19 cellular contexts compared by ENCODE assay signal in the genomic region with DNA sequence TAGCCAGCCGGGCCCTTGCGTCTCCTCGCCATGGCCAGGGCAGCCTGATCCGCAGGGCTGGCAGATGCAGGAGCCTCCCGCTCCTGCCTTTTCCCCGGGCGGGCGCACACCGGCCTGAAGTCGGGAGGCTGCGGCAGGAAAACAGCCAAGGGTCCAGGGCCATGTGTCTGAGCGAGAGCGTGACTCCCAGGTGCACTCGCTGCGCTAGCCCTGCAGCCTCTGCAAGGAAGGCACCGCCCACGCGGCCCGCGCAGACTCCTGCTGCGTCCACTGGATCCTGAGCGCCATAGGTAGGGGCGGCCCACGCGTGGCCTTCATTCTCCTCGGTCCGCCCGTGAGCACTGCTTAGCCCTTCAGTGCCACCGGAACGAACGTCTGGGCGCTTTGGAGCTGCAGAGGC.
"Had no signal": no experiment of that assay in that cellular context is flagged by ENCODE, and none has a peak within 500 bp of the region (broad histone marks: within the 10 kb centered on the region; RNA-seq: fewer than 3 reads in every experiment).

No MANE protein-coding gene starts in this region.

- ATAC-seq: activated T-cell treated with anti-CD3 and anti-CD28 coated beads, Interleukin-2, amount 50 U/mL, for 4 hours; left lobe of liver; naive thymus-derived CD8-positive, alpha-beta T cell had no signal

- H3K27me3 Mint-ChIP-seq: activated naive CD4-positive, alpha-beta T cell treated with anti-CD3 and anti-CD28 coated beads, Interleukin-2, amount 10 ng/mL, durations not matched to agents 7 days and 5 days; naive thymus-derived CD8-positive, alpha-beta T cell had no signal

- H3K4me3 Mint-ChIP-seq: activated naive CD4-positive, alpha-beta T cell treated with anti-CD3 and anti-CD28 coated beads, Interleukin-2, amount 10 ng/mL, durations not matched to agents 7 days and 5 days; activated T-cell treated with anti-CD3 and anti-CD28 coated beads, Interleukin-2, amount 50 U/mL, for 4 hours; endodermal cell; mesothelial cell of epicardium; naive thymus-derived CD8-positive, alpha-beta T cell; neural progenitor cell had no signal

- H3K27ac Mint-ChIP-seq: activated naive CD4-positive, alpha-beta T cell treated with anti-CD3 and anti-CD28 coated beads, Interleukin-2, amount 10 ng/mL, durations not matched to agents 7 days and 5 days; activated T-helper 2 cell treated with anti-CD3 and anti-CD28 coated beads, Interferon-gamma antibody, Interleukin-2, Interleukin-4, amounts not matched to agents 10 μg/mL and 5 μg/mL and 100 μg/mL, durations not matched to agents 14 hours and 24 hours and 36 hours; endodermal cell; mesothelial cell of epicardium; naive thymus-derived CD8-positive, alpha-beta T cell; neural progenitor cell had no signal

- H3K27me3 ChIP-seq: neural progenitor cell had no signal

- H3K9me3 Mint-ChIP-seq: endodermal cell had no signal

- H3K27ac ChIP-seq: coronary artery, epithelial cell of prostate, neural progenitor cell had no signal

- DNase-seq: activated CD4-positive, alpha-beta T cell treated with anti-CD3 and anti-CD28 coated beads, Interleukin-2, amount 50 U/mL, for 4 hours; activated CD8-positive, alpha-beta memory T cell treated with anti-CD3 and anti-CD28 coated beads for 24 hours; activated CD8-positive, alpha-beta memory T cell treated with anti-CD3 and anti-CD28 coated beads, Interleukin-2, amount 50 U/mL, for 48 hours; activated naive CD4-positive, alpha-beta T cell treated with anti-CD3 and anti-CD28 coated beads, Interleukin-2, amount 10 ng/mL, durations not matched to agents 7 days and 5 days; activated T-cell treated with anti-CD3 and anti-CD28 coated beads, Interleukin-2, amount 50 U/mL, for 4 hours; amygdala; endodermal cell; naive thymus-derived CD8-positive, alpha-beta T cell; stimulated activated CD4-positive, alpha-beta T cell treated with anti-CD3 and anti-CD28 coated beads, Interleukin-4, amount 100 ng/mL, for 1 hour; stimulated activated naive CD4-positive, alpha-beta T cell treated with Interleukin-2 at 50 U/mL for 16 hours; T-helper 1 cell; T-helper 9 cell had no signal

- H3K36me3 ChIP-seq: neural progenitor cell had no signal

- H3K36me3 Mint-ChIP-seq: activated naive CD4-positive, alpha-beta T cell treated with anti-CD3 and anti-CD28 coated beads, Interleukin-2, amount 10 ng/mL, durations not matched to agents 7 days and 5 days; mesothelial cell of epicardium; naive thymus-derived CD8-positive, alpha-beta T cell; neural progenitor cell had no signal

- H3K4me1 ChIP-seq: neural progenitor cell had no signal

- H3K4me1 Mint-ChIP-seq: activated naive CD4-positive, alpha-beta T cell treated with anti-CD3 and anti-CD28 coated beads, Interleukin-2, amount 10 ng/mL, durations not matched to agents 7 days and 5 days; endodermal cell; mesothelial cell of epicardium; naive thymus-derived CD8-positive, alpha-beta T cell had no signal

- H3K4me3 ChIP-seq: coronary artery, lung, neural progenitor cell had no signal
